Comparison of ENCODE assay signal across 16 cellular contexts in genomic region chr3:16898595-16899395, GRCh38. TPM values are rescaled to one million over a fixed set of nuclear protein-coding genes. Genes with fewer than 3 reads are reported as not detected.
DNase-seq lines count a peak whose midpoint lies in the region; ATAC-seq lines count a peak whose summit lies in the region.
"Had no signal": no experiment of that assay in that cellular context is flagged by ENCODE, and none has a peak within 500 bp of the region (broad histone marks: within the 10 kb centered on the region; RNA-seq: fewer than 3 reads in every experiment).

No MANE protein-coding gene starts in this region.

- ATAC-seq in right cardiac atrium: peak; percentile 72 to 86
- peak; percentile 11 to 16 for ATAC-seq in stimulated activated naive B cell treated with anti-CD40 and anti-IgM and Interleukin-4, amounts not matched to agents 10 μg/mL and 1 μg/mL and 100 μg/mL, for 72 hours (replicated peaks)
- no peak for ATAC-seq in GM18861 (IDR thresholded peaks at IDR 0.05; ENCODE audit: unreplicated experiment)
- no peak for ATAC-seq in HG02938 (IDR thresholded peaks at IDR 0.05; ENCODE audit: unreplicated experiment)

- 65% methylated on average over 7 of the region's 7 CpGs for WGBS in right cardiac atrium

- peaks cover 75% of the 10 kb centered on the region for H3K4me1 Mint-ChIP-seq in activated CD4-positive, alpha-beta T cell treated with anti-CD3 and anti-CD28 coated beads, Interleukin-2, amount 10 ng/mL, durations not matched to agents 24 days and 14 days
- H3K4me1 Mint-ChIP-seq in activated T-helper 1 cell treated with anti-CD3 and anti-CD28 coated beads, Interleukin-12 subunit alpha, Interleukin-12 subunit beta, Interleukin-2, Interleukin-4 antibody, amounts not matched to agents 30 ng/mL and 10 ng/mL and 1 ng/mL, durations not matched to agents 14 hours and 24 hours and 36 hours (ENCODE audit: low read depth): peaks cover 83% of the 10 kb centered on the region
- H3K4me1 Mint-ChIP-seq in stimulated activated naive B cell treated with anti-CD40 and anti-IgM and Interleukin-4, amounts not matched to agents 10 μg/mL and 1 μg/mL and 100 μg/mL, for 72 hours: peaks cover 60 to 89% of the 10 kb centered on the region in 2 donors

- intact Hi-C loops in activated CD4-positive, alpha-beta T cell treated with anti-CD3 and anti-CD28 coated beads, Interleukin-2, amount 10 ng/mL, durations not matched to agents 24 days and 14 days (cut with micrococcal nuclease): loop anchor here (1.0 kb wide), 1 partner anchor 10 kb away; no protein-coding TSS in a partner anchor
- intact Hi-C loops in activated T-helper 1 cell treated with anti-CD3 and anti-CD28 coated beads, Interleukin-12 subunit alpha, Interleukin-12 subunit beta, Interleukin-2, Interleukin-4 antibody, amounts not matched to agents 30 ng/mL and 10 ng/mL and 1 ng/mL, durations not matched to agents 14 hours and 24 hours and 36 hours (cut with micrococcal nuclease): loop anchor here (1.0 kb wide), 1 partner anchor 10 kb away; no protein-coding TSS in a partner anchor
- intact Hi-C loops in right cardiac atrium (cut with DNase I): no loop called here

- no peak overlapping the region for H3K27ac Mint-ChIP-seq in activated CD4-positive, alpha-beta T cell treated with anti-CD3 and anti-CD28 coated beads, Interleukin-2, amount 10 ng/mL, durations not matched to agents 24 days and 14 days
- H3K27ac Mint-ChIP-seq in activated T-helper 1 cell treated with anti-CD3 and anti-CD28 coated beads, Interleukin-12 subunit alpha, Interleukin-12 subunit beta, Interleukin-2, Interleukin-4 antibody, amounts not matched to agents 30 ng/mL and 10 ng/mL and 1 ng/mL, durations not matched to agents 14 hours and 24 hours and 36 hours: no peak overlapping the region
- peak overlapping the region; percentile 98 for H3K27ac Mint-ChIP-seq in stimulated activated naive B cell treated with anti-CD40 and anti-IgM and Interleukin-4, amounts not matched to agents 10 μg/mL and 1 μg/mL and 100 μg/mL, for 72 hours

- no peaks in the 10 kb centered on the region for H3K9me3 ChIP-seq in right cardiac atrium (ENCODE audit: control insufficient read depth, low read length)

- H3K9me3 Mint-ChIP-seq in activated CD4-positive, alpha-beta T cell treated with anti-CD3 and anti-CD28 coated beads, Interleukin-2, amount 10 ng/mL, durations not matched to agents 24 days and 14 days: no peaks in the 10 kb centered on the region
- H3K9me3 Mint-ChIP-seq in activated T-helper 1 cell treated with anti-CD3 and anti-CD28 coated beads, Interleukin-12 subunit alpha, Interleukin-12 subunit beta, Interleukin-2, Interleukin-4 antibody, amounts not matched to agents 30 ng/mL and 10 ng/mL and 1 ng/mL, durations not matched to agents 14 hours and 24 hours and 36 hours: no peaks in the 10 kb centered on the region
- H3K9me3 Mint-ChIP-seq in stimulated activated naive B cell treated with anti-CD40 and anti-IgM and Interleukin-4, amounts not matched to agents 10 μg/mL and 1 μg/mL and 100 μg/mL, for 72 hours: peaks cover 0 to 3% of the 10 kb centered on the region in 2 donors
- H3K9me3 Mint-ChIP-seq: H9 had no signal

- H3K4me3 Mint-ChIP-seq in activated CD4-positive, alpha-beta T cell treated with anti-CD3 and anti-CD28 coated beads, Interleukin-2, amount 10 ng/mL, durations not matched to agents 24 days and 14 days: peak overlapping the region; percentile 20
- peak overlapping the region; percentile 31 for H3K4me3 Mint-ChIP-seq in activated T-helper 1 cell treated with anti-CD3 and anti-CD28 coated beads, Interleukin-12 subunit alpha, Interleukin-12 subunit beta, Interleukin-2, Interleukin-4 antibody, amounts not matched to agents 30 ng/mL and 10 ng/mL and 1 ng/mL, durations not matched to agents 14 hours and 24 hours and 36 hours
- H3K4me3 Mint-ChIP-seq in stimulated activated naive B cell treated with anti-CD40 and anti-IgM and Interleukin-4, amounts not matched to agents 10 μg/mL and 1 μg/mL and 100 μg/mL, for 72 hours: peak overlapping the region; percentile 81 to 84
- H3K4me3 Mint-ChIP-seq: H9 had no signal

- peaks cover 4% of the 10 kb centered on the region for H3K36me3 Mint-ChIP-seq in activated CD4-positive, alpha-beta T cell treated with anti-CD3 and anti-CD28 coated beads, Interleukin-2, amount 10 ng/mL, durations not matched to agents 24 days and 14 days (ENCODE audit: low read depth)
- H3K36me3 Mint-ChIP-seq in activated T-helper 1 cell treated with anti-CD3 and anti-CD28 coated beads, Interleukin-12 subunit alpha, Interleukin-12 subunit beta, Interleukin-2, Interleukin-4 antibody, amounts not matched to agents 30 ng/mL and 10 ng/mL and 1 ng/mL, durations not matched to agents 14 hours and 24 hours and 36 hours (ENCODE audit: low read depth): peaks cover 6% of the 10 kb centered on the region
- H3K36me3 Mint-ChIP-seq in stimulated activated naive B cell treated with anti-CD40 and anti-IgM and Interleukin-4, amounts not matched to agents 10 μg/mL and 1 μg/mL and 100 μg/mL, for 72 hours: peaks cover 15 to 24% of the 10 kb centered on the region in 2 donors

- no peak for DNase-seq in activated CD4-positive, alpha-beta T cell treated with anti-CD3 and anti-CD28 coated beads, Interleukin-2, amount 10 ng/mL, durations not matched to agents 24 days and 14 days
- no peak for DNase-seq in activated CD4-positive, alpha-beta T cell treated with anti-CD3 and anti-CD28 coated beads, Interleukin-2, amount 50 U/mL, for 4 hours
- DNase-seq in activated T-helper 1 cell treated with anti-CD3 and anti-CD28 coated beads, Interleukin-12 subunit alpha, Interleukin-12 subunit beta, Interleukin-2, Interleukin-4 antibody, amounts not matched to agents 30 ng/mL and 10 ng/mL and 1 ng/mL, durations not matched to agents 14 hours and 24 hours and 36 hours (ENCODE audit: low spot score): no peak
- DNase-seq in right cardiac atrium (peak; percentile 36 to 77 (median 74)), kidney glomerular epithelial cell (lab: John Stamatoyannopoulos, UW) (no peak)
- DNase-seq in stimulated activated naive B cell treated with anti-CD40 and anti-IgM and Interleukin-4, amounts not matched to agents 10 μg/mL and 1 μg/mL and 100 μg/mL, for 72 hours: no peak
- DNase-seq: activated CD4-positive, alpha-beta T cell treated with anti-CD3 and anti-CD28 coated beads, Interleukin-2, amount 50 U/mL, for 48 hours; H9; NCI-H1436 treated with DMSO at 0.1 percent for 48 hours; NCI-H524 treated with DMSO at 0.1 percent for 48 hours; occipital lobe; T-helper 9 cell had no signal

- H3K4me3 ChIP-seq in right cardiac atrium (ENCODE audit: low read length): no peak overlapping the region
- H3K4me3 ChIP-seq: lung had no signal

- no peaks in the 10 kb centered on the region for H3K27me3 Mint-ChIP-seq in activated CD4-positive, alpha-beta T cell treated with anti-CD3 and anti-CD28 coated beads, Interleukin-2, amount 10 ng/mL, durations not matched to agents 24 days and 14 days
- no peaks in the 10 kb centered on the region for H3K27me3 Mint-ChIP-seq in activated T-helper 1 cell treated with anti-CD3 and anti-CD28 coated beads, Interleukin-12 subunit alpha, Interleukin-12 subunit beta, Interleukin-2, Interleukin-4 antibody, amounts not matched to agents 30 ng/mL and 10 ng/mL and 1 ng/mL, durations not matched to agents 14 hours and 24 hours and 36 hours (ENCODE audit: insufficient read depth)
- H3K27me3 Mint-ChIP-seq in stimulated activated naive B cell treated with anti-CD40 and anti-IgM and Interleukin-4, amounts not matched to agents 10 μg/mL and 1 μg/mL and 100 μg/mL, for 72 hours: no peaks in the 10 kb centered on the region

- H3K27ac ChIP-seq in right cardiac atrium (ENCODE audit: low read length): peak overlapping the region; percentile 74
- H3K27ac ChIP-seq: KMS-11 had no signal

- H3K27me3 ChIP-seq in right cardiac atrium (ENCODE audit: control insufficient read depth, insufficient read depth): no peaks in the 10 kb centered on the region

- peaks cover 11% of the 10 kb centered on the region for H3K4me1 ChIP-seq in right cardiac atrium (ENCODE audit: control insufficient read depth, insufficient read depth, low read length)

RNA-seq across cellular contexts. Expression of gene PLCL2, which starts 14.0 kb away (rescaled TPM):
- 14.8 and 15.2 TPM in 2 replicates for total RNA-seq in activated CD4-positive, alpha-beta T cell treated with anti-CD3 and anti-CD28 coated beads, Interleukin-2, amount 10 ng/mL, durations not matched to agents 24 days and 14 days
- total RNA-seq in activated T-helper 1 cell treated with anti-CD3 and anti-CD28 coated beads, Interleukin-12 subunit alpha, Interleukin-12 subunit beta, Interleukin-2, Interleukin-4 antibody, amounts not matched to agents 30 ng/mL and 10 ng/mL and 1 ng/mL, durations not matched to agents 14 hours and 24 hours and 36 hours: 14.9 and 15.0 TPM in 2 replicates
- 10 to 100 TPM; 36.7 to 47.4 (median 37.0) TPM for total RNA-seq in right cardiac atrium
- polyA plus RNA-seq in right cardiac atrium: 12.5 TPM

Comparison
In these comparisons a context has a peak if more than half of its experiments do, and no peak if none do; other contexts are left out.
1. DNase-seq: peak in right cardiac atrium (3 of 3); none in activated CD4-positive, alpha-beta T cell treated with anti-CD3 and anti-CD28 coated beads, Interleukin-2, amount 10 ng/mL, durations not matched to agents 24 days and 14 days (single experiment), activated CD4-positive, alpha-beta T cell treated with anti-CD3 and anti-CD28 coated beads, Interleukin-2, amount 50 U/mL, for 4 hours (0 of 2), activated T-helper 1 cell treated with anti-CD3 and anti-CD28 coated beads, Interleukin-12 subunit alpha, Interleukin-12 subunit beta, Interleukin-2, Interleukin-4 antibody, amounts not matched to agents 30 ng/mL and 10 ng/mL and 1 ng/mL, durations not matched to agents 14 hours and 24 hours and 36 hours (single experiment), stimulated activated naive B cell treated with anti-CD40 and anti-IgM and Interleukin-4, amounts not matched to agents 10 μg/mL and 1 μg/mL and 100 μg/mL, for 72 hours (single experiment) and kidney glomerular epithelial cell (single experiment).
2. H3K4me3 Mint-ChIP-seq: peak in every context shown above with its lines; median percentile 82 in stimulated activated naive B cell treated with anti-CD40 and anti-IgM and Interleukin-4, amounts not matched to agents 10 μg/mL and 1 μg/mL and 100 μg/mL, for 72 hours; 31 in activated T-helper 1 cell treated with anti-CD3 and anti-CD28 coated beads, Interleukin-12 subunit alpha, Interleukin-12 subunit beta, Interleukin-2, Interleukin-4 antibody, amounts not matched to agents 30 ng/mL and 10 ng/mL and 1 ng/mL, durations not matched to agents 14 hours and 24 hours and 36 hours; 20 in activated CD4-positive, alpha-beta T cell treated with anti-CD3 and anti-CD28 coated beads, Interleukin-2, amount 10 ng/mL, durations not matched to agents 24 days and 14 days.
3. ATAC-seq: peak in right cardiac atrium (2 of 2) and stimulated activated naive B cell treated with anti-CD40 and anti-IgM and Interleukin-4, amounts not matched to agents 10 μg/mL and 1 μg/mL and 100 μg/mL, for 72 hours (2 of 2); none in GM18861 (single experiment) and HG02938 (single experiment).
4. intact Hi-C loops: an anchor here in activated CD4-positive, alpha-beta T cell treated with anti-CD3 and anti-CD28 coated beads, Interleukin-2, amount 10 ng/mL, durations not matched to agents 24 days and 14 days (1.0 kb wide) and activated T-helper 1 cell treated with anti-CD3 and anti-CD28 coated beads, Interleukin-12 subunit alpha, Interleukin-12 subunit beta, Interleukin-2, Interleukin-4 antibody, amounts not matched to agents 30 ng/mL and 10 ng/mL and 1 ng/mL, durations not matched to agents 14 hours and 24 hours and 36 hours (1.0 kb wide); none called in right cardiac atrium.